ENCODE assay signal across 8 cellular contexts in genomic region chr6:27188885-27189418, GRCh38. TPM values are rescaled to one million over a fixed set of nuclear protein-coding genes. Genes with fewer than 3 reads are reported as not detected.
DNase-seq lines count a peak whose midpoint lies in the region; ATAC-seq, FAIRE-seq and TF ChIP-seq lines count a peak whose summit lies in the region.

No MANE protein-coding gene starts in this region.

- no peak for TF ChIP-seq EP300 in transverse colon (IDR thresholded peaks at IDR 0.05; ENCODE audit: low read depth)

- no peak overlapping the region for H3K27ac Mint-ChIP-seq in activated CD4-positive, alpha-beta memory T cell treated with anti-CD3 and anti-CD28 coated beads, Interleukin-2, amount 10 ng/mL, durations not matched to agents 7 days and 5 days

- peak overlapping the region; percentile 41 to 68 (median 59) for H3K4me3 ChIP-seq in transverse colon

- H3K4me1 ChIP-seq in transverse colon = peaks cover 0 to 7% (median 4%) of the 10 kb centered on the region in 4 donors

- no peaks in the 10 kb centered on the region for H3K27me3 ChIP-seq in transverse colon

- H3K4me1 Mint-ChIP-seq in activated CD4-positive, alpha-beta memory T cell treated with anti-CD3 and anti-CD28 coated beads, Interleukin-2, amount 10 ng/mL, durations not matched to agents 7 days and 5 days = peaks cover 13% of the 10 kb centered on the region

- 15 to 30% methylated on average over 4 to 10 of the region's 10 CpGs for WGBS in transverse colon (ENCODE audit: low coverage in 1 of 2), 2 donors

- in situ Hi-C loops in transverse colon (cut with MboI; ENCODE audit: low pct_ligation_motif_present in 1 of 4, low pct_unique_long_range_greater_than_20kb in 1 of 4, low sequenced_read_pairs in 3 of 4) = loop anchor here in 2 of 4 donors (10.0 to 25.0 kb wide), 3 partner anchors 323 to 1173 kb away; no protein-coding TSS in a partner anchor

- intact Hi-C loops in transverse colon (cut with DNase I; ENCODE audit: low total_unique reads) = loop anchor here (5.0 to 10.0 kb wide), 2 partner anchors 703 to 1796 kb away; a partner anchor contains a TSS

- ATAC-seq in GM19468 (IDR thresholded peaks at IDR 0.05; ENCODE audit: extremely low read depth, unreplicated experiment) = peak; percentile 9

- no peak for FAIRE-seq in D721Med (lab: Jason Lieb, UNC)

- no peaks in the 10 kb centered on the region for H3K36me3 ChIP-seq in transverse colon

- no peaks in the 10 kb centered on the region for H3K9me3 Mint-ChIP-seq in activated CD4-positive, alpha-beta memory T cell treated with anti-CD3 and anti-CD28 coated beads, Interleukin-2, amount 10 ng/mL, durations not matched to agents 7 days and 5 days

- no peaks in the 10 kb centered on the region for H3K9me3 ChIP-seq in transverse colon

- TF ChIP-seq CTCF in D721Med (IDR thresholded peaks at IDR 0.05; ENCODE audit: insufficient read depth, missing control alignments) (peak; percentile 79), transverse colon (IDR thresholded peaks at IDR 0.05) (peak; percentile 74 to 85 (median 78))

- no peak for TF ChIP-seq POLR2A in transverse colon (IDR thresholded peaks at IDR 0.05)

- CTCF ChIA-PET in activated CD4-positive, alpha-beta memory T cell treated with anti-CD3 and anti-CD28 coated beads, Interleukin-2, amount 10 ng/mL, durations not matched to agents 7 days and 5 days (lab: Charles Lee) = interaction anchor here (1.4 kb wide), 1 partner anchor 421 kb away, joined by 6 read pairs; no protein-coding TSS in a partner anchor

- peak; percentile 50 for DNase-seq in D721Med (ENCODE audit: insufficient read length, low spot score)
- peak; percentile 61 for DNase-seq in HS-5 (ENCODE audit: low read depth)
- peak; percentile 92 for DNase-seq in NCI-H748 treated with DMSO at 0.1 percent for 48 hours (lab: John Stamatoyannopoulos, UW)
- peak; percentile 63 for DNase-seq in activated CD4-positive, alpha-beta memory T cell treated with anti-CD3 and anti-CD28 coated beads, Interleukin-2, amount 10 ng/mL, durations not matched to agents 7 days and 5 days
- DNase-seq in fibroblast of gingiva (ENCODE audit: low read depth) = peak; percentile 69
- peak; percentile 87 for DNase-seq in myocyte (ENCODE audit: low read depth)
- peak; percentile 74 for DNase-seq in transverse colon

- H3K27me3 Mint-ChIP-seq in activated CD4-positive, alpha-beta memory T cell treated with anti-CD3 and anti-CD28 coated beads, Interleukin-2, amount 10 ng/mL, durations not matched to agents 7 days and 5 days = peaks cover 5% of the 10 kb centered on the region

- H3K27ac ChIP-seq in transverse colon = peak overlapping the region; percentile 86 to 91 (median 88)

- POLR2A ChIA-PET in activated CD4-positive, alpha-beta memory T cell treated with anti-CD3 and anti-CD28 coated beads, Interleukin-2, amount 10 ng/mL, durations not matched to agents 7 days and 5 days (lab: Charles Lee) = interaction anchor here (0.8 to 1.7 kb wide), 3 partner anchors 11 to 619 kb away, joined by 3 to 5 read pairs (median 3); a partner anchor contains a TSS

- H3K4me3 Mint-ChIP-seq in activated CD4-positive, alpha-beta memory T cell treated with anti-CD3 and anti-CD28 coated beads, Interleukin-2, amount 10 ng/mL, durations not matched to agents 7 days and 5 days = peak overlapping the region; percentile 90

- no peaks in the 10 kb centered on the region for H3K36me3 Mint-ChIP-seq in activated CD4-positive, alpha-beta memory T cell treated with anti-CD3 and anti-CD28 coated beads, Interleukin-2, amount 10 ng/mL, durations not matched to agents 7 days and 5 days (ENCODE audit: low read depth)

RNA-seq across cellular contexts. Expression of gene PRSS16, which starts 58.5 kb away (rescaled TPM):
- total RNA-seq in activated CD4-positive, alpha-beta memory T cell treated with anti-CD3 and anti-CD28 coated beads, Interleukin-2, amount 10 ng/mL, durations not matched to agents 7 days and 5 days = 1 to 10 TPM; 1.3 to 1.6 TPM
- not detected in 2 replicates for total RNA-seq in myocyte
- not detected for polyA plus RNA-seq in myocyte (2012)
- total RNA-seq in transverse colon = 10 to 100 TPM in 3 of 4 donors, 1 to 10 TPM in 1; 9.0 to 34.5 (median 18.8) TPM

Comparison
In these comparisons a context has a peak if more than half of its experiments do, and no peak if none do; other contexts are left out.
1. Peak in every context shown above with its lines: DNase-seq, ATAC-seq, H3K4me3 ChIP-seq and H3K27ac ChIP-seq.